ENCODE assay signal across 1 cellular context in genomic region chr10:78458983-78459638, GRCh38.
A peak's percentile ranks its signal among the peaks of the same experiment; 100 is the strongest.
TF ChIP-seq lines count a peak whose summit lies in the region.

No MANE protein-coding gene starts in this region.

TF ChIP-seq in HepG2, 621 proteins besides CTCF, POLR2A, EP300 and RAD21 (continued from another document and continues in another):
- no peak for TF ChIP-seq TRAFD1 (CRISPR knock-in tag; IDR thresholded peaks at IDR 0.05; ENCODE audit: borderline replicate concordance)
- TF ChIP-seq RFX1 (IDR thresholded peaks at IDR 0.05), result no peak
- TF ChIP-seq NCOR1 (IDR thresholded peaks at IDR 0.05; ENCODE audit: borderline replicate concordance, low read length), result peak; percentile 94
- peak; percentile 100 for TF ChIP-seq ATF2 (CRISPR knock-in tag; IDR thresholded peaks at IDR 0.05)
- no peak for TF ChIP-seq MLXIP (CRISPR knock-in tag; IDR thresholded peaks at IDR 0.05; ENCODE audit: borderline replicate concordance)
- TF ChIP-seq ZNF780A (CRISPR knock-in tag; IDR thresholded peaks at IDR 0.05), result no peak; the same call in 1 of the 2 replicates
- TF ChIP-seq ZFP90 (CRISPR knock-in tag; IDR thresholded peaks at IDR 0.05; ENCODE audit: borderline replicate concordance), result peak; percentile 53; the same call in 1 of the 2 replicates
- TF ChIP-seq NCOA5 (CRISPR knock-in tag; IDR thresholded peaks at IDR 0.05), result no peak
- TF ChIP-seq ZNF180 (CRISPR knock-in tag; IDR thresholded peaks at IDR 0.05; ENCODE audit: borderline replicate concordance, low read depth), result no peak
- TF ChIP-seq KDM6A (CRISPR knock-in tag; IDR thresholded peaks at IDR 0.05; ENCODE audit: low read depth), result peak; percentile 92
- TF ChIP-seq SRSF1 (optimal IDR thresholded peaks at IDR 0.05; ENCODE audit: low read depth, low read length), result no peak
- no peak for TF ChIP-seq ZNF616 (CRISPR knock-in tag; IDR thresholded peaks at IDR 0.05; ENCODE audit: low read depth)
- no peak; the same call in 1 of the 2 replicates for TF ChIP-seq KLF12 (CRISPR knock-in tag; IDR thresholded peaks at IDR 0.05; ENCODE audit: borderline replicate concordance)
- TF ChIP-seq ZNF260 (CRISPR knock-in tag; IDR thresholded peaks at IDR 0.05; ENCODE audit: borderline replicate concordance, low read depth), result no peak
- peak; percentile 56; the same call in 1 of the 2 replicates for TF ChIP-seq ETV6 (CRISPR knock-in tag; conservative IDR thresholded peaks at IDR 0.05)
- peak; percentile 80 for TF ChIP-seq ATF1 (CRISPR knock-in tag; IDR thresholded peaks at IDR 0.05)
- TF ChIP-seq KLF6 (CRISPR knock-in tag; IDR thresholded peaks at IDR 0.05), result peak; percentile 94
- no peak for TF ChIP-seq TEAD2 (CRISPR knock-in tag; IDR thresholded peaks at IDR 0.05)
- TF ChIP-seq POGK (CRISPR knock-in tag; conservative IDR thresholded peaks at IDR 0.05), result peak; percentile 81; the same call in 1 of the 2 replicates
- TF ChIP-seq ELF4 (CRISPR knock-in tag; IDR thresholded peaks at IDR 0.05; ENCODE audit: borderline replicate concordance), result no peak
- no peak for TF ChIP-seq ZNF770 (CRISPR knock-in tag; IDR thresholded peaks at IDR 0.05)
- no peak for TF ChIP-seq MAF1 (CRISPR knock-in tag; IDR thresholded peaks at IDR 0.05; ENCODE audit: borderline replicate concordance)
- no peak for TF ChIP-seq ZNF446 (CRISPR knock-in tag; IDR thresholded peaks at IDR 0.05)
- no peak for TF ChIP-seq ZNF326 (CRISPR knock-in tag; IDR thresholded peaks at IDR 0.05; ENCODE audit: borderline replicate concordance)
- no peak for TF ChIP-seq MZF1 (CRISPR knock-in tag; IDR thresholded peaks at IDR 0.05; ENCODE audit: borderline replicate concordance)
- TF ChIP-seq HNF1A (IDR thresholded peaks at IDR 0.05; ENCODE audit: low read depth), result peak; percentile 86
- peak; percentile 92 for TF ChIP-seq HNF1A (CRISPR knock-in tag; IDR thresholded peaks at IDR 0.05; ENCODE audit: borderline replicate concordance)
- no peak for TF ChIP-seq PREB (CRISPR knock-in tag; IDR thresholded peaks at IDR 0.05)
- TF ChIP-seq SMYD3 (CRISPR knock-in tag; IDR thresholded peaks at IDR 0.05), result no peak
- TF ChIP-seq NR2F2 (IDR thresholded peaks at IDR 0.05; ENCODE audit: borderline replicate concordance, low read depth), result peak; percentile 95
- peak; percentile 29; the same call in 1 of the 2 replicates for TF ChIP-seq JDP2 (CRISPR knock-in tag; IDR thresholded peaks at IDR 0.05; ENCODE audit: borderline replicate concordance)
- peak; percentile 91; the same call in 1 of the 2 replicates for TF ChIP-seq ZNF292 (CRISPR knock-in tag; IDR thresholded peaks at IDR 0.05; ENCODE audit: borderline replicate concordance, low read depth)
- TF ChIP-seq HINFP (CRISPR knock-in tag; IDR thresholded peaks at IDR 0.05; ENCODE audit: low read depth), result peak; percentile 72; the same call in 1 of the 2 replicates
- peak; percentile 100 for TF ChIP-seq FOXA3 (CRISPR knock-in tag; IDR thresholded peaks at IDR 0.05)
- peak; percentile 41; the same call in 1 of the 2 replicates for TF ChIP-seq ZBTB10 (CRISPR knock-in tag; IDR thresholded peaks at IDR 0.05; ENCODE audit: borderline replicate concordance)
- no peak for TF ChIP-seq ZNF451 (CRISPR knock-in tag; IDR thresholded peaks at IDR 0.05)
- TF ChIP-seq TIGD3 (CRISPR knock-in tag; IDR thresholded peaks at IDR 0.05; ENCODE audit: borderline replicate concordance), result no peak
- TF ChIP-seq ADNP (CRISPR knock-in tag; IDR thresholded peaks at IDR 0.05), result no peak
